Comparison of ENCODE assay signal across 13 cellular contexts in the genomic region with DNA sequence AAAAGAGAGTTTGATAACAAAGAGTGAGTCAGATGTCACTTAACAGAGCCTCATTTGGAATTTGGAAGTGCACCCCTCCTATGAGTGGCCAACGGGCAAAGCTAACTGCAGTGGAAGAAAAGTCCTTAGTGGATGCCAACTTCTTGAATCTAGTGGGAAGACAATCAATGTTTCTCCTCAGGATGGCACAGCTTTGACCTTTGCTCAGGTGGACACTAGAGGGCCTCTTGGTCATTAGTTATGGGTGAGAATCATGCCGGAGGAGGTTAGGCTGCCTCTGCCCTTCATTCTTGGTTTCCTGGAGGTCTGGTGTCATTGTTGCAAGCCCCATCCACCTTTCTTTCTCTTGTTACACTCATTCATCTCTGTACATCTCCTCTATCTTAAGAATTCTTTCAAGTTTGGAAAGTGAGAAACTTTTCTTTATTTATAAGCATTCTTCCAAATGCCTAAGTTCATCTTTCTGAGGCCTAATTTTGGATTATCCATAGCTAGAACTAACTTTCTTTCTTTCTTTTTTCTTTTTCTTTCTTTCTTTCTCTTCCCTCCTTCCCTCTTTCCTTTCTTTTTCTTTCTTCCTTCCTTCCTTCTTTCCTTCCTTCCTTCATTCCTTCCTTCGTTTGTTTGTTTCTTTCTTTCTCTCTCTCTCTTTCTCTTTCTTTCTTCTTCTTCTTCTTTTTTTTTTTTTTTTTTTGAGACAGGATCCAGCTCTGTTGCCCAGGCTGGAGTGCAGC.
A peak's percentile ranks its signal among the peaks of the same experiment; 100 is the strongest.
DNase-seq lines count a peak whose midpoint lies in the region; ATAC-seq, FAIRE-seq and TF ChIP-seq lines count a peak whose summit lies in the region.
"Had no signal": no experiment of that assay in that cellular context is flagged by ENCODE, and none has a peak within 500 bp of the region (broad histone marks: within the 10 kb centered on the region; RNA-seq: fewer than 3 reads in every experiment).

No MANE protein-coding gene starts in this region.

- WGBS in A549 (ENCODE audit: missing lambda C conversion rate): 5% methylated on average over 3 of the region's 3 CpGs
- WGBS in iPS DF 6.9 (ENCODE audit: insufficient coverage, insufficient read length): no CpG with 5 or more reads among the region's 3 CpGs

- no peaks in the 10 kb centered on the region for H3F3A ChIP-seq in GM23338 (replicated peaks; ENCODE audit: low read depth)

- CTCF ChIA-PET in A549 (lab: Yijun Ruan, JAX): interaction anchor here (0.6 to 1.1 kb wide), 6 partner anchors 13 to 882 kb away, joined by 3 to 6 read pairs (median 3); no protein-coding TSS in a partner anchor

- no peak overlapping the region for H3K4me3 Mint-ChIP-seq in GM23338

- H3K9me3 ChIP-seq in A549 (no peaks in the 10 kb centered on the region), iPS DF 6.9 (ENCODE audit: control insufficient read depth, insufficient read depth, low read length) (no peaks in the 10 kb centered on the region)
- H3K9me3 ChIP-seq: Peyer's patch had no signal

- peaks cover 8% of the 10 kb centered on the region; the same call in 2 of the 3 replicates for H3K4me1 Mint-ChIP-seq in GM23338

- H2AFZ ChIP-seq in GM23338: no peak overlapping the region

- no peak for TF ChIP-seq EP300 in A549 (IDR thresholded peaks at IDR 0.05)

- no peaks in the 10 kb centered on the region for H3K36me3 Mint-ChIP-seq in GM23338 (ENCODE audit: low read depth)

- H3K27me3 Mint-ChIP-seq in GM23338 (ENCODE audit: insufficient read depth, low read depth, poor library complexity): peaks cover 3% of the 10 kb centered on the region

- POLR2A ChIA-PET in A549 (lab: Yijun Ruan, JAX): no interaction called here

- DNase-seq in A549 (ENCODE audit: low read depth in 1 of 2, low spot score in 1 of 2) (peak; percentile 47 to 49), GM23338 (ENCODE audit: low spot score) (peak; percentile 71), RPMI7951 (ENCODE audit: low read depth) (peak; percentile 28), iPS DF 6.9 (ENCODE audit: low read depth, low spot score) (peak; percentile 25), DMS79 (lab: John Stamatoyannopoulos, UW) (no peak)
- DNase-seq: activated CD4-positive, alpha-beta T cell treated with anti-CD3 and anti-CD28 coated beads for 4 hours; activated naive CD4-positive, alpha-beta T cell treated with anti-CD3 and anti-CD28 coated beads, Interleukin-2, amount 50 U/mL, for 16 hours; dorsolateral prefrontal cortex; Peyer's patch; stimulated activated CD4-positive, alpha-beta T cell treated with anti-CD3 and anti-CD28 coated beads, Interleukin-2, amount 100 ng/mL, for 24 hours had no signal

- H3K27ac Mint-ChIP-seq in GM23338: no peak overlapping the region

- H3K27me3 ChIP-seq in GM23338 (ENCODE audit: insufficient read depth) (no peaks in the 10 kb centered on the region), iPS DF 6.9 (ENCODE audit: control insufficient read depth, insufficient read depth, low read length) (no peaks in the 10 kb centered on the region)
- H3K27me3 ChIP-seq: Peyer's patch had no signal

- H3K9me3 Mint-ChIP-seq in GM23338: no peaks in the 10 kb centered on the region; the same call in 2 of the 3 replicates

- peak; percentile 38 to 68; a peak in 4 of 5 replicates for TF ChIP-seq RAD21 in A549 (conservative IDR thresholded peaks at IDR 0.05 in 1 of 2, IDR thresholded peaks at IDR 0.05 in 1 of 2)

- H3K27ac ChIP-seq in A549 (no peak overlapping the region), GM23338 (ENCODE audit: low read depth) (no peak overlapping the region), iPS DF 6.9 (ENCODE audit: low read length) (no peak overlapping the region)
- H3K27ac ChIP-seq: dorsolateral prefrontal cortex, Peyer's patch had no signal

- H3K4me3 ChIP-seq in A549 (no peak overlapping the region), GM23338 (no peak overlapping the region), iPS DF 6.9 (ENCODE audit: low read length) (no peak overlapping the region)
- H3K4me3 ChIP-seq: dorsolateral prefrontal cortex, Peyer's patch had no signal

- ATAC-seq in A549: peak; percentile 57 to 82; a peak in 3 of 6 replicates
- ATAC-seq in GM23338: peak; percentile 87
- ATAC-seq in HG03432 (IDR thresholded peaks at IDR 0.05; ENCODE audit: unreplicated experiment): no peak
- ATAC-seq in GM18909 (IDR thresholded peaks at IDR 0.05; ENCODE audit: poor library complexity, unreplicated experiment): no peak
- ATAC-seq in HG02938 (IDR thresholded peaks at IDR 0.05; ENCODE audit: unreplicated experiment): no peak

- H4K20me1 ChIP-seq in GM23338 (replicated peaks; ENCODE audit: insufficient read depth): no peaks in the 10 kb centered on the region

- TF ChIP-seq CTCF in A549 (IDR thresholded peaks at IDR 0.05): no peak; the same call in 2 of the 3 replicates
- TF ChIP-seq CTCF in GM23338 (conservative IDR thresholded peaks at IDR 0.05; ENCODE audit: low read depth in 2 of 2): peak; percentile 63 to 81

- H3K9me2 ChIP-seq in GM23338 (ENCODE audit: insufficient read depth): no peaks in the 10 kb centered on the region

- TF ChIP-seq POLR2A in A549 (IDR thresholded peaks at IDR 0.05; ENCODE audit: low read length): no peak

- peak; percentile 86 for FAIRE-seq in A549 (lab: Jason Lieb, UNC)

- H3K79me2 ChIP-seq in GM23338 (replicated peaks; ENCODE audit: insufficient read depth): no peaks in the 10 kb centered on the region

- no peak overlapping the region for H3K4me2 ChIP-seq in A549
- H3K4me2 ChIP-seq in GM23338: no peak overlapping the region

- H3K36me3 ChIP-seq in GM23338 (ENCODE audit: insufficient read depth) (no peaks in the 10 kb centered on the region; the same call in 1 of the 2 replicates), iPS DF 6.9 (ENCODE audit: control insufficient read depth, insufficient read depth, low read length) (no peaks in the 10 kb centered on the region)
- H3K36me3 ChIP-seq: Peyer's patch had no signal

- H3K4me1 ChIP-seq in A549 (no peaks in the 10 kb centered on the region), GM23338 (ENCODE audit: insufficient read depth) (no peaks in the 10 kb centered on the region), iPS DF 6.9 (ENCODE audit: control insufficient read depth, insufficient read depth, low read length) (no peaks in the 10 kb centered on the region)
- H3K4me1 ChIP-seq: Peyer's patch had no signal

TF ChIP-seq in A549, 52 proteins besides CTCF, POLR2A, EP300 and RAD21:
- TF ChIP-seq JUNB (IDR thresholded peaks at IDR 0.05) (no peak), SREBF2 (IDR thresholded peaks at IDR 0.05) (no peak), SMC3 (IDR thresholded peaks at IDR 0.05) (peak; percentile 24; the same call in 1 of the 3 replicates)
- TF ChIP-seq, protein P1, sequence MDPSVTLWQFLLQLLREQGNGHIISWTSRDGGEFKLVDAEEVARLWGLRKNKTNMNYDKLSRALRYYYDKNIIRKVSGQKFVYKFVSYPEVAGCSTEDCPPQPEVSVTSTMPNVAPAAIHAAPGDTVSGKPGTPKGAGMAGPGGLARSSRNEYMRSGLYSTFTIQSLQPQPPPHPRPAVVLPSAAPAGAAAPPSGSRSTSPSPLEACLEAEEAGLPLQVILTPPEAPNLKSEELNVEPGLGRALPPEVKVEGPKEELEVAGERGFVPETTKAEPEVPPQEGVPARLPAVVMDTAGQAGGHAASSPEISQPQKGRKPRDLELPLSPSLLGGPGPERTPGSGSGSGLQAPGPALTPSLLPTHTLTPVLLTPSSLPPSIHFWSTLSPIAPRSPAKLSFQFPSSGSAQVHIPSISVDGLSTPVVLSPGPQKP (IDR thresholded peaks at IDR 0.05; ENCODE audit: low read depth, low read length): no peak

TF ChIP-seq in GM23338, 12 proteins besides CTCF, POLR2A, EP300 and RAD21 (continues in another document):
- TF ChIP-seq POLR2AphosphoS5 (IDR thresholded peaks at IDR 0.05; ENCODE audit: low read depth): no peak
- TF ChIP-seq, protein P2, sequence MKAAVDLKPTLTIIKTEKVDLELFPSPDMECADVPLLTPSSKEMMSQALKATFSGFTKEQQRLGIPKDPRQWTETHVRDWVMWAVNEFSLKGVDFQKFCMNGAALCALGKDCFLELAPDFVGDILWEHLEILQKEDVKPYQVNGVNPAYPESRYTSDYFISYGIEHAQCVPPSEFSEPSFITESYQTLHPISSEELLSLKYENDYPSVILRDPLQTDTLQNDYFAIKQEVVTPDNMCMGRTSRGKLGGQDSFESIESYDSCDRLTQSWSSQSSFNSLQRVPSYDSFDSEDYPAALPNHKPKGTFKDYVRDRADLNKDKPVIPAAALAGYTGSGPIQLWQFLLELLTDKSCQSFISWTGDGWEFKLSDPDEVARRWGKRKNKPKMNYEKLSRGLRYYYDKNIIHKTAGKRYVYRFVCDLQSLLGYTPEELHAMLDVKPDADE (IDR thresholded peaks at IDR 0.05): no peak

Comparison
In these comparisons a context has a peak if more than half of its experiments do, and no peak if none do; other contexts are left out.
1. ATAC-seq: peak in A549 (2 of 2) and GM23338 (single experiment); none in HG03432 (single experiment), GM18909 (single experiment) and HG02938 (single experiment).